ENCODE assay signal across 10 cellular contexts in genomic region chr10:6297951-6298381, GRCh38.
A peak's percentile ranks its signal among the peaks of the same experiment; 100 is the strongest.
DNase-seq lines count a peak whose midpoint lies in the region; ATAC-seq and TF ChIP-seq lines count a peak whose summit lies in the region.
"Had no signal": no experiment of that assay in that cellular context is flagged by ENCODE, and none has a peak within 500 bp of the region (broad histone marks: within the 10 kb centered on the region; RNA-seq: fewer than 3 reads in every experiment).

No MANE protein-coding gene starts in this region.

- TF ChIP-seq POLR2A in esophagus squamous epithelium (IDR thresholded peaks at IDR 0.05): no peak

- DNase-seq in natural killer cell treated with Interleukin-12 subunit alpha and Interleukin-12 subunit beta and Interleukin-15 and Interleukin-18, amount 100 ng/mL, for 72 hours (ENCODE audit: low spot score): no peak
- DNase-seq in natural killer cell (no peak), ascending aorta (ENCODE audit: low spot score in 2 of 2) (peak in 1 of 2 donors; percentile 77), midbrain (lab: John Stamatoyannopoulos, UW) (peak; percentile 17), NCI-H2227 (lab: John Stamatoyannopoulos, UW; ENCODE audit: unreplicated experiment) (no peak), esophagus squamous epithelium (lab: John Stamatoyannopoulos, UW) (no peak)
- no peak for DNase-seq in central memory CD4-positive, alpha-beta T cell
- DNase-seq: NCI-H524 treated with DMSO at 0.1 percent for 48 hours had no signal

- H3K4me1 Mint-ChIP-seq in natural killer cell treated with Interleukin-12 subunit alpha and Interleukin-12 subunit beta and Interleukin-15 and Interleukin-18, amount 100 ng/mL, for 72 hours (ENCODE audit: low read depth in 2 of 2): peaks cover 47 to 68% of the 10 kb centered on the region in 2 donors
- H3K4me1 Mint-ChIP-seq in natural killer cell: peaks cover 14 to 21% of the 10 kb centered on the region in 2 donors

- no peaks in the 10 kb centered on the region for H3K27me3 Mint-ChIP-seq in natural killer cell treated with Interleukin-12 subunit alpha and Interleukin-12 subunit beta and Interleukin-15 and Interleukin-18, amount 100 ng/mL, for 72 hours
- no peaks in the 10 kb centered on the region for H3K27me3 Mint-ChIP-seq in natural killer cell (ENCODE audit: low read depth in 2 of 2)

- ATAC-seq in natural killer cell treated with Interleukin-12 subunit alpha and Interleukin-12 subunit beta and Interleukin-15 and Interleukin-18, amount 100 ng/mL, for 72 hours: no peak
- ATAC-seq in natural killer cell: no peak
- ATAC-seq in HG02678 (IDR thresholded peaks at IDR 0.05; ENCODE audit: unreplicated experiment): no peak

- H3K36me3 Mint-ChIP-seq in natural killer cell treated with Interleukin-12 subunit alpha and Interleukin-12 subunit beta and Interleukin-15 and Interleukin-18, amount 100 ng/mL, for 72 hours: no peaks in the 10 kb centered on the region
- H3K36me3 Mint-ChIP-seq in natural killer cell: no peaks in the 10 kb centered on the region

- H3K4me3 Mint-ChIP-seq in natural killer cell treated with Interleukin-12 subunit alpha and Interleukin-12 subunit beta and Interleukin-15 and Interleukin-18, amount 100 ng/mL, for 72 hours: peak overlapping the region; percentile 1
- no peak overlapping the region for H3K4me3 Mint-ChIP-seq in natural killer cell

- H3K9me3 Mint-ChIP-seq in natural killer cell treated with Interleukin-12 subunit alpha and Interleukin-12 subunit beta and Interleukin-15 and Interleukin-18, amount 100 ng/mL, for 72 hours: peaks cover 7% of the 10 kb centered on the region
- H3K9me3 Mint-ChIP-seq in natural killer cell: no peaks in the 10 kb centered on the region

- H3K4me1 ChIP-seq in ascending aorta (peaks cover 20 to 39% of the 10 kb centered on the region in 2 donors), esophagus squamous epithelium (peaks cover 33 to 67% (median 35%) of the 10 kb centered on the region in 3 donors)

- no peaks in the 10 kb centered on the region for H3K9me3 ChIP-seq in ascending aorta
- H3K9me3 ChIP-seq in esophagus squamous epithelium: no peaks in the 10 kb centered on the region

- peak overlapping the region; percentile 7 to 93 for H3K27ac Mint-ChIP-seq in natural killer cell treated with Interleukin-12 subunit alpha and Interleukin-12 subunit beta and Interleukin-15 and Interleukin-18, amount 100 ng/mL, for 72 hours
- H3K27ac Mint-ChIP-seq in natural killer cell: peak overlapping the region in 1 of 2 donors; percentile 12

- WGBS in esophagus squamous epithelium, 2 donors: 51 to 52% methylated on average over 2 of the region's 2 CpGs

- H3K36me3 ChIP-seq in ascending aorta (no peaks in the 10 kb centered on the region), esophagus squamous epithelium (no peaks in the 10 kb centered on the region)
- H3K36me3 ChIP-seq: cardiac muscle cell had no signal

- TF ChIP-seq CTCF in natural killer cell (IDR thresholded peaks at IDR 0.05) (no peak), ascending aorta (IDR thresholded peaks at IDR 0.05) (no peak), esophagus squamous epithelium (IDR thresholded peaks at IDR 0.05) (no peak)

- H3K4me3 ChIP-seq in ascending aorta (no peak overlapping the region), esophagus squamous epithelium (no peak overlapping the region)
- H3K4me3 ChIP-seq: cardiac muscle cell had no signal

- intact Hi-C loops in natural killer cell (cut with micrococcal nuclease) (no loop called here), ascending aorta (cut with DNase I) (no loop called here), esophagus squamous epithelium (cut with DNase I) (no loop called here)

- H3K27me3 ChIP-seq in ascending aorta: no peaks in the 10 kb centered on the region
- H3K27me3 ChIP-seq in esophagus squamous epithelium: no peaks in the 10 kb centered on the region
- H3K27me3 ChIP-seq: cardiac muscle cell had no signal

- H3K27ac ChIP-seq in ascending aorta (peak overlapping the region; percentile 80 to 82), esophagus squamous epithelium (peak overlapping the region in 2 of 4 donors; percentile 39 to 57)
- H3K27ac ChIP-seq: cardiac muscle cell had no signal
